ENCODE assay signal across 8 cellular contexts in the genomic region with DNA sequence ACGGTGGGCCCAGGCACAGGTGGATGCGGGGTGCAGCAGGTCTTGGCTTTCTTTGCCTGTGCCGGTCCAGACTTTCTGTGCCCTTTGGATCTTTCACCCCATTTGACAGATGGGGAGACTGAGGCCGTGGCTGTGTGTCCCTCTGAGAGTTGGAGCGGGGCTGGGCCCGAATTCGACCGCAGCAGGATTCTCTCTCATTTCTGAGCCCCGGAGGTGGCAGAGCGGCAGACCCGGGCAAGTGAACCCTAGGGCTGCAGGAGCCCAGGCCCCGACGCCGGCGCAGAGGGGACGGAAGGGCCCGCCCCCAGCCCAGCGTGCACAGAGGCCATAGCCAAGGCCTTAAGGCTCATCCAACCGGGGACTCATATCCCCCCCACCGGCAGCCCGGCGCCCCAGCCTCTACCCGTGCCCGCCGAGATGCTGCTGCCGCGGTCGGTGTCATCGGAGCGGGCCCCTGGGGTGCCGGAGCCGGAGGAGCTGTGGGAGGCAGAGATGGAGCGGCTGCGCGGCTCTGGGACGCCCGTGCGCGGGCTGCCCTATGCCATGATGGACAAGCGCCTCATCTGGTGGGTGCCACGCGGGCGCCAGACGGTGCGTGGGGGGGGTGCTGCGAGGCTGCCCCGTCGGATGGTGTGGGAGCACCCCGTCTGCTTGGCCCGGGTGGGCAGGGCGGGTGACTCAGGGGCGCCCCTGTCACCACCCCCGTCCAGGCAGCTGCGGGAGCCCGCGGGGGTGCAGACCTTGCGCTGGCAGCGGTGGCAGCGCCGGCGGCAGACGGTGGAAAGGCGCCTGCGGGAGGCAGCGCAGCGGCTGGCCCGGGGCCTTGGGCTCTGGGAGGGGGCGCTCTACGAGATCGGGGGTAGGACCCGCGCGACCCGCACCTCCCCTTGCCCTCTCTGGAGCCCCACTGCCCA. TPM values are rescaled to one million over a fixed set of nuclear protein-coding genes. Genes with fewer than 3 reads are reported as not detected.
A peak's percentile ranks its signal among the peaks of the same experiment; 100 is the strongest.
DNase-seq lines count a peak whose midpoint lies in the region; ATAC-seq and TF ChIP-seq lines count a peak whose summit lies in the region.

No MANE protein-coding gene starts in this region.

- H3K79me2 ChIP-seq in OCI-LY7 (ENCODE audit: insufficient read depth, low read depth, low read length) (peaks cover 15% of the 10 kb centered on the region; the same call in 1 of the 2 replicates), neural progenitor cell (ENCODE audit: low read depth) (no peaks in the 10 kb centered on the region)

- peaks cover 76% of the 10 kb centered on the region for H3K27me3 ChIP-seq in neural progenitor cell

- H3K9me2 ChIP-seq in OCI-LY7 (ENCODE audit: insufficient read depth, low read length), result no peaks in the 10 kb centered on the region

- peak overlapping the region; percentile 91 for H3K27ac ChIP-seq in OCI-LY7 (ENCODE audit: low read depth, low read length, poor library complexity, severe bottlenecking)
- H3K27ac ChIP-seq in caudate nucleus (ENCODE audit: low read depth, low read length), result peak overlapping the region; percentile 66
- no peak overlapping the region for H3K27ac ChIP-seq in neural progenitor cell

- H3K4me3 ChIP-seq in OCI-LY7 (ENCODE audit: low read depth, low read length, poor library complexity, severe bottlenecking) (peak overlapping the region; percentile 81), neural progenitor cell (peak overlapping the region; percentile 41)

- CTCF ChIA-PET in OCI-LY7 (lab: Charles Lee; ENCODE audit: unreplicated experiment), result interaction anchor here (0.6 to 1.1 kb wide), 2 partner anchors 21 to 108 kb away, joined by 3 to 5 read pairs; no protein-coding TSS in a partner anchor

- no peak for ATAC-seq in GM18909 (IDR thresholded peaks at IDR 0.05; ENCODE audit: poor library complexity, unreplicated experiment)

- peaks cover 14% of the 10 kb centered on the region for H3K4me1 Mint-ChIP-seq in neural progenitor cell

- intact Hi-C loops in OCI-LY7 (cut with micrococcal nuclease; ENCODE audit: unreplicated experiment), result loop anchor here (5.0 kb wide), 2 partner anchors 121 to 1644 kb away; no protein-coding TSS in a partner anchor

- H3K4me1 ChIP-seq in OCI-LY7 (ENCODE audit: insufficient read depth, low read length, poor library complexity, severe bottlenecking) (peaks cover 67% of the 10 kb centered on the region), neural progenitor cell (peaks cover 21% of the 10 kb centered on the region)

- H3K4me3 Mint-ChIP-seq in neural progenitor cell, result no peak overlapping the region

- H3K36me3 ChIP-seq in OCI-LY7 (ENCODE audit: insufficient read depth, low read length) (peaks cover 37% of the 10 kb centered on the region), neural progenitor cell (no peaks in the 10 kb centered on the region)

- H3K4me2 ChIP-seq in OCI-LY7 (ENCODE audit: low read length) (peak overlapping the region; percentile 96), neural progenitor cell (peak overlapping the region; percentile 78)

- H4K20me1 ChIP-seq in OCI-LY7 (ENCODE audit: insufficient read depth, low read length) (0 out of 2 replicates have a peak, but pooled peaks cover 4% of the 10 kb centered on the region), neural progenitor cell (ENCODE audit: low read depth) (peaks cover under 1% of the 10 kb centered on the region)

- H2AFZ ChIP-seq in OCI-LY7 (ENCODE audit: low read length) (no peak overlapping the region), neural progenitor cell (replicated peaks) (no peak overlapping the region)

- H3K27ac Mint-ChIP-seq in neural progenitor cell, result no peak overlapping the region

- TSS peak; percentile 19 for BruUV-seq in OCI-LY7 (replicated peaks; lab: Mats Ljungman, UMichigan)

- H3K9me3 Mint-ChIP-seq in neural progenitor cell, result no peaks in the 10 kb centered on the region

- peaks cover 26% of the 10 kb centered on the region for H3K27me3 Mint-ChIP-seq in neural progenitor cell (ENCODE audit: insufficient read depth, low read depth)

- H3K9me3 ChIP-seq in OCI-LY7 (ENCODE audit: low read length), result no peaks in the 10 kb centered on the region
- no peaks in the 10 kb centered on the region for H3K9me3 ChIP-seq in neural progenitor cell (ENCODE audit: low read depth)

- POLR2A ChIA-PET in OCI-LY7 (lab: Charles Lee), result interaction anchor here (0.6 to 1.2 kb wide), 5 partner anchors 12 to 667 kb away, joined by 3 to 5 read pairs (median 4); no protein-coding TSS in a partner anchor

- no peaks in the 10 kb centered on the region for H3K36me3 Mint-ChIP-seq in neural progenitor cell

- peak; percentile 52 for TF ChIP-seq CTCF in OCI-LY7 (conservative IDR thresholded peaks at IDR 0.05; ENCODE audit: low read length)
- no peak for TF ChIP-seq CTCF in neural progenitor cell (IDR thresholded peaks at IDR 0.05)

- peaks cover 15% of the 10 kb centered on the region for H3F3A ChIP-seq in neural progenitor cell (ENCODE audit: low read depth)

- DNase-seq in COLO668 (lab: John Stamatoyannopoulos, UW; ENCODE audit: unreplicated experiment) (peak; percentile 13), OCI-LY7 (ENCODE audit: low spot score) (peak; percentile 70), caudate nucleus (lab: John Stamatoyannopoulos, UW) (peak in 44 of 61 donors; percentile 27 to 88 (median 48)), neural progenitor cell (ENCODE audit: low spot score) (peak; percentile 42), iPS-NIHi11 (ENCODE audit: low spot score) (no peak), NCI-H524 treated with DMSO at 0.1 percent for 48 hours (lab: John Stamatoyannopoulos, UW) (no peak), NCI-H187 (lab: John Stamatoyannopoulos, UW) (no peak)

- H3K9ac ChIP-seq in neural progenitor cell, result no peak overlapping the region

RNA-seq across cellular contexts. Expression of gene TMC8, which starts 0.9 kb away (rescaled TPM):
- 54.6 and 83.8 TPM in 2 replicates for total RNA-seq in OCI-LY7 (2014; rRNA removed; shearing (Covaris generic))
- total RNA-seq in OCI-LY7 (2022) (219 and 236 TPM in 2 replicates), neural progenitor cell (ENCODE audit: low replicate concordance) (0.09 TPM in 1 of 2 replicates, not detected in the other)

RNA-seq across cellular contexts. Expression of gene TMC6, which starts 2.9 kb away (rescaled TPM):
- total RNA-seq in OCI-LY7 (2014; rRNA removed; shearing (Covaris generic)), result 94.0 and 124 TPM in 2 replicates
- total RNA-seq in OCI-LY7 (2022) (234 and 258 TPM in 2 replicates), neural progenitor cell (ENCODE audit: low replicate concordance) (6.9 and 16.8 TPM in 2 replicates)

RNA-seq across cellular contexts. Expression of gene C17orf99, which starts 14.8 kb away (rescaled TPM):
- not detected in 2 replicates for total RNA-seq in OCI-LY7 (2014; rRNA removed; shearing (Covaris generic))
- total RNA-seq in OCI-LY7 (2022) (1.1 TPM in 2 replicates), neural progenitor cell (ENCODE audit: low replicate concordance) (not detected in 2 replicates)

RNA-seq across cellular contexts. Expression of gene SYNGR2, which starts 37.0 kb away (rescaled TPM):
- 21.3 and 35.4 TPM in 2 replicates for total RNA-seq in OCI-LY7 (2014; rRNA removed; shearing (Covaris generic))
- total RNA-seq in OCI-LY7 (2022), result 44.9 and 45.5 TPM in 2 replicates
- total RNA-seq in neural progenitor cell (ENCODE audit: low replicate concordance), result 6.2 and 19.8 TPM in 2 replicates

RNA-seq across cellular contexts. Expression of gene TK1, which starts 55.4 kb away (rescaled TPM):
- 108 and 118 TPM in 2 replicates for total RNA-seq in OCI-LY7 (2014; rRNA removed; shearing (Covaris generic))
- total RNA-seq in OCI-LY7 (2022) (149 TPM in 2 replicates), neural progenitor cell (ENCODE audit: low replicate concordance) (27.3 and 61.7 TPM in 2 replicates)

Comparison
In these comparisons a context has a peak if more than half of its experiments do, and no peak if none do; other contexts are left out.
1. DNase-seq: peak in COLO668 (single experiment), OCI-LY7 (single experiment), caudate nucleus (44 of 61) and neural progenitor cell (single experiment); none in iPS-NIHi11 (single experiment), NCI-H524 treated with DMSO at 0.1 percent for 48 hours (single experiment) and NCI-H187 (0 of 2).
2. RNA of gene TMC8, which starts 0.9 kb away (total RNA-seq): 54.6 to 236 TPM in OCI-LY7; 0.09 TPM in neural progenitor cell; every median in the first group is over 10 times any median in the second.